In genomic region chr19:57755031-57755430, GRCh38 we compare ENCODE assay signal across 23 cellular contexts. TPM values are rescaled to one million over a fixed set of nuclear protein-coding genes. Genes with fewer than 3 reads are reported as not detected.
A peak's percentile ranks its signal among the peaks of the same experiment; 100 is the strongest.
DNase-seq lines count a peak whose midpoint lies in the region; ATAC-seq and TF ChIP-seq lines count a peak whose summit lies in the region.
"Had no signal": no experiment of that assay in that cellular context is flagged by ENCODE, and none has a peak within 500 bp of the region (broad histone marks: within the 10 kb centered on the region; RNA-seq: fewer than 3 reads in every experiment).

No MANE protein-coding gene starts in this region.

- H3K27ac ChIP-seq in HEK293 (ENCODE audit: extremely low read depth, low read depth, low read length) (no peak overlapping the region), coronary artery (no peak overlapping the region), trophoblast cell (ENCODE audit: low read depth, low read length) (no peak overlapping the region), colonic mucosa (no peak overlapping the region)
- H3K27ac ChIP-seq: 22Rv1, BLaER1, C4-2B, GM23248 had no signal

- H3K4me3 ChIP-seq in HEK293 (ENCODE audit: low read depth, low read length) = no peak overlapping the region
- H3K4me3 ChIP-seq in coronary artery = peak overlapping the region; percentile 45
- H3K4me3 ChIP-seq in trophoblast cell (ENCODE audit: low read depth, low read length) = no peak overlapping the region
- H3K4me3 ChIP-seq in colonic mucosa = no peak overlapping the region
- H3K4me3 ChIP-seq: BLaER1, GM12878, GM23248 had no signal

- no peak overlapping the region for H3K14ac ChIP-seq in trophoblast cell (ENCODE audit: low read length)

- peaks cover 3% of the 10 kb centered on the region for H3K4me1 Mint-ChIP-seq in activated T-cell treated with anti-CD3 and anti-CD28 coated beads, Interleukin-2, amount 50 U/mL, for 72 hours (ENCODE audit: low read depth)
- peaks cover 6% of the 10 kb centered on the region for H3K4me1 Mint-ChIP-seq in glutamatergic neuron (ENCODE audit: low read depth, unreplicated experiment)

- H3K27ac Mint-ChIP-seq in activated T-cell treated with anti-CD3 and anti-CD28 coated beads, Interleukin-2, amount 50 U/mL, for 72 hours = peak overlapping the region; percentile 54
- H3K27ac Mint-ChIP-seq in glutamatergic neuron (ENCODE audit: unreplicated experiment) = no peak overlapping the region
- H3K27ac Mint-ChIP-seq: B cell; CD4-positive, alpha-beta T cell; CD8-positive, alpha-beta memory T cell; HFFc6 had no signal

- peaks cover 12% of the 10 kb centered on the region for H3K9me3 ChIP-seq in HEK293 (ENCODE audit: control insufficient read depth, insufficient read depth, low read depth, low read length)
- H3K9me3 ChIP-seq in trophoblast cell (ENCODE audit: insufficient read depth, low read depth, low read length) = no peaks in the 10 kb centered on the region
- peaks cover 9% of the 10 kb centered on the region for H3K9me3 ChIP-seq in colonic mucosa

- H3K9me3 Mint-ChIP-seq in activated T-cell treated with anti-CD3 and anti-CD28 coated beads, Interleukin-2, amount 50 U/mL, for 72 hours = peaks cover 31 to 50% of the 10 kb centered on the region in 2 donors
- H3K9me3 Mint-ChIP-seq in glutamatergic neuron (ENCODE audit: unreplicated experiment) = peaks cover 9% of the 10 kb centered on the region

- peaks cover 60 to 90% of the 10 kb centered on the region in 2 donors for H3K36me3 Mint-ChIP-seq in activated T-cell treated with anti-CD3 and anti-CD28 coated beads, Interleukin-2, amount 50 U/mL, for 72 hours (ENCODE audit: insufficient read depth in 2 of 2)
- H3K36me3 Mint-ChIP-seq in glutamatergic neuron (ENCODE audit: unreplicated experiment) = peaks cover 29% of the 10 kb centered on the region

- H3K36me3 ChIP-seq in HEK293 (ENCODE audit: control insufficient read depth in 2 of 2, insufficient read depth in 1 of 2, low read length in 2 of 2) (peaks cover 79 to 99% of the 10 kb centered on the region in 2 experiments), trophoblast cell (ENCODE audit: control insufficient read depth in 1 of 2, insufficient read depth in 2 of 2, low read length in 2 of 2) (peaks cover 31 to 78% of the 10 kb centered on the region in 2 experiments), colonic mucosa (peaks cover 27% of the 10 kb centered on the region)

- H4K12ac ChIP-seq in trophoblast cell (ENCODE audit: low read depth, low read length) = no peak overlapping the region

- H3K79me2 ChIP-seq in trophoblast cell (ENCODE audit: control insufficient read depth, insufficient read depth, low read length, poor library complexity) = no peaks in the 10 kb centered on the region

- DNase-seq in activated T-cell treated with anti-CD3 and anti-CD28 coated beads, Interleukin-2, amount 50 U/mL, for 72 hours = no peak
- DNase-seq in activated T-cell treated with anti-CD3 and anti-CD28 coated beads, Interleukin-2, amount 50 U/mL, for 48 hours = no peak
- DNase-seq in coronary artery (ENCODE audit: low spot score) (no peak), trophoblast cell (no peak), SHP77 treated with DMSO at 0.1 percent for 48 hours (lab: John Stamatoyannopoulos, UW) (no peak), glutamatergic neuron (no peak), colonic mucosa (no peak)
- DNase-seq: CD4-positive, alpha-beta T cell; CD8-positive, alpha-beta memory T cell; DMS 273 treated with DMSO at 0.1 percent for 48 hours; DMS79; EL; GDM1; GM23248; H7; HFFc6 had no signal

- CTCF ChIA-PET in HEK293 (lab: Yijun Ruan, JAX) = no interaction called here

- H3K9ac ChIP-seq in trophoblast cell (ENCODE audit: low read length) (no peak overlapping the region), colonic mucosa (ENCODE audit: low read depth in 2 of 2, low read length in 2 of 2) (no peak overlapping the region)
- H3K9ac ChIP-seq: BLaER1, GM23248 had no signal

- no peak overlapping the region for H4K8ac ChIP-seq in trophoblast cell (ENCODE audit: low read depth, low read length)

- no peak overlapping the region for H2BK12ac ChIP-seq in trophoblast cell (ENCODE audit: low read length)

- H2AFZ ChIP-seq in trophoblast cell (ENCODE audit: insufficient read depth, low read length, poor library complexity) = no peak overlapping the region
- H2AFZ ChIP-seq: GM23248 had no signal

- no peak overlapping the region for H3K4me3 Mint-ChIP-seq in activated T-cell treated with anti-CD3 and anti-CD28 coated beads, Interleukin-2, amount 50 U/mL, for 72 hours
- H3K4me3 Mint-ChIP-seq in glutamatergic neuron (ENCODE audit: unreplicated experiment) = no peak overlapping the region
- H3K4me3 Mint-ChIP-seq: B cell; CD4-positive, alpha-beta T cell; CD8-positive, alpha-beta memory T cell; HFFc6 had no signal

- H2AK5ac ChIP-seq in trophoblast cell (ENCODE audit: low read length) = no peak overlapping the region

- no peaks in the 10 kb centered on the region for H3K27me3 Mint-ChIP-seq in activated T-cell treated with anti-CD3 and anti-CD28 coated beads, Interleukin-2, amount 50 U/mL, for 72 hours (ENCODE audit: low read depth)
- H3K27me3 Mint-ChIP-seq in glutamatergic neuron (ENCODE audit: unreplicated experiment) = peaks cover under 1% of the 10 kb centered on the region
- H3K27me3 Mint-ChIP-seq: B cell; CD4-positive, alpha-beta T cell; CD8-positive, alpha-beta memory T cell had no signal

- POLR2A ChIA-PET in HEK293 (lab: Yijun Ruan, JAX) = no interaction called here

- no peak overlapping the region for H3K4ac ChIP-seq in trophoblast cell (ENCODE audit: low read depth, low read length)

- WGBS in trophoblast cell (ENCODE audit: extremely low coverage, insufficient coverage, insufficient read length) = no CpG with 5 or more reads among the region's 4 CpGs

- H3K23ac ChIP-seq in trophoblast cell (ENCODE audit: low read length) = no peak overlapping the region

- H2BK5ac ChIP-seq in trophoblast cell (ENCODE audit: low read depth, low read length, poor library complexity) = no peak overlapping the region

- TF ChIP-seq CTCF in HEK293 (tag by site-specific recombination; IDR thresholded peaks at IDR 0.05) = no peak
- TF ChIP-seq CTCF in coronary artery (IDR thresholded peaks at IDR 0.05) = no peak
- TF ChIP-seq CTCF in glutamatergic neuron (IDR thresholded peaks at IDR 0.05; ENCODE audit: partially characterized antibody, unreplicated experiment) = no peak
- TF ChIP-seq CTCF in colonic mucosa (IDR thresholded peaks at IDR 0.05) = no peak

- no peak overlapping the region for H2BK120ac ChIP-seq in trophoblast cell (ENCODE audit: insufficient read depth, low read length, poor library complexity)

- H4K91ac ChIP-seq in trophoblast cell (ENCODE audit: low read depth, low read length) = no peak overlapping the region

- no peak overlapping the region for H3K18ac ChIP-seq in trophoblast cell (ENCODE audit: low read length)

- H3K79me1 ChIP-seq in trophoblast cell (ENCODE audit: low read length) = no peaks in the 10 kb centered on the region

- H3K4me1 ChIP-seq in HEK293 (ENCODE audit: control insufficient read depth, insufficient read depth, low read length) = no peaks in the 10 kb centered on the region
- H3K4me1 ChIP-seq in trophoblast cell (ENCODE audit: control insufficient read depth in 1 of 2, insufficient read depth in 2 of 2, low read length in 2 of 2) = no peaks in the 10 kb centered on the region
- H3K4me1 ChIP-seq in colonic mucosa = no peaks in the 10 kb centered on the region
- H3K4me1 ChIP-seq: BLaER1 had no signal

- intact Hi-C loops in colonic mucosa (cut with DNase I) = no loop called here

- H3K4me2 ChIP-seq in trophoblast cell (ENCODE audit: low read length) = peak overlapping the region; percentile 8
- H3K4me2 ChIP-seq: BLaER1 had no signal

- H3K27me3 ChIP-seq in trophoblast cell (ENCODE audit: insufficient read depth, low read length) (no peaks in the 10 kb centered on the region), colonic mucosa (no peaks in the 10 kb centered on the region)
- H3K27me3 ChIP-seq: BLaER1 had no signal

- no peak for ATAC-seq in activated T-cell treated with anti-CD3 and anti-CD28 coated beads, Interleukin-2, amount 50 U/mL, for 72 hours (replicated peaks in 1 of 2)
- ATAC-seq: GM12878, HCT116 had no signal

TF ChIP-seq in HEK293, 187 proteins besides CTCF, POLR2A, EP300 and RAD21 (continues in another document):
- 0 out of 2 replicates have a peak, but pooled peaks have one; percentile 15 for TF ChIP-seq ZNF18 (tag by site-specific recombination; IDR thresholded peaks at IDR 0.05)

RNA-seq across cellular contexts. Expression of gene ZNF776, which starts 8.4 kb away (rescaled TPM):
- total RNA-seq in activated T-cell treated with anti-CD3 and anti-CD28 coated beads, Interleukin-2, amount 50 U/mL, for 72 hours = 10 to 100 TPM; 13.4 to 14.1 TPM
- polyA plus RNA-seq in trophoblast cell (2013) = 8.9 and 9.9 TPM in 2 replicates
- total RNA-seq in glutamatergic neuron (ENCODE audit: unreplicated experiment) (41.5 TPM), colonic mucosa (10 to 100 TPM; 13.5 to 14.5 TPM)

RNA-seq across cellular contexts. Expression of gene ZNF586, which starts 14.4 kb away (rescaled TPM):
- total RNA-seq in activated T-cell treated with anti-CD3 and anti-CD28 coated beads, Interleukin-2, amount 50 U/mL, for 72 hours = 10 to 100 TPM; 18.5 to 20.0 TPM
- polyA plus RNA-seq in trophoblast cell (2013) = 4.7 and 4.8 TPM in 2 replicates
- 22.7 TPM for total RNA-seq in glutamatergic neuron (ENCODE audit: unreplicated experiment)
- 10 to 100 TPM; 13.1 to 17.6 TPM for total RNA-seq in colonic mucosa

RNA-seq across cellular contexts. Expression of gene ZNF671, which starts 27.6 kb away (rescaled TPM):
- 10 to 100 TPM; 14.3 to 20.1 TPM for total RNA-seq in activated T-cell treated with anti-CD3 and anti-CD28 coated beads, Interleukin-2, amount 50 U/mL, for 72 hours
- 2.1 and 2.2 TPM in 2 replicates for polyA plus RNA-seq in trophoblast cell (2013)
- 20.3 TPM for total RNA-seq in glutamatergic neuron (ENCODE audit: unreplicated experiment)
- 1 to 10 TPM; 2.9 TPM for total RNA-seq in colonic mucosa

RNA-seq across cellular contexts. Expression of gene ZNF154, which starts 46.0 kb away (rescaled TPM):
- 1 to 10 TPM; 4.3 to 5.3 TPM for total RNA-seq in activated T-cell treated with anti-CD3 and anti-CD28 coated beads, Interleukin-2, amount 50 U/mL, for 72 hours
- 7.9 and 8.0 TPM in 2 replicates for polyA plus RNA-seq in trophoblast cell (2013)
- total RNA-seq in glutamatergic neuron (ENCODE audit: unreplicated experiment) (57.5 TPM), colonic mucosa (1 to 10 TPM in 1 of 2 donors, under 1 TPM in 1; 0.67 to 2.0 TPM)

RNA-seq across cellular contexts. Expression of gene ZNF552, which starts 59.7 kb away (rescaled TPM):
- total RNA-seq in activated T-cell treated with anti-CD3 and anti-CD28 coated beads, Interleukin-2, amount 50 U/mL, for 72 hours = 1 to 10 TPM; 7.7 to 8.4 TPM
- 12.1 and 12.7 TPM in 2 replicates for polyA plus RNA-seq in trophoblast cell (2013)
- total RNA-seq in glutamatergic neuron (ENCODE audit: unreplicated experiment) (14.9 TPM), colonic mucosa (10 to 100 TPM; 21.7 to 24.8 TPM)
